ENCODE assay signal across 19 cellular contexts in genomic region chr17:67335245-67335835, GRCh38.
"Had no signal": no experiment of that assay in that cellular context is flagged by ENCODE, and none has a peak within 500 bp of the region (broad histone marks: within the 10 kb centered on the region; RNA-seq: fewer than 3 reads in every experiment).

No MANE protein-coding gene starts in this region.

- H3K4me1 ChIP-seq: gastrocnemius medialis, left lung, lower lobe of right lung, right atrium auricular region, suprapubic skin, thyroid gland, uterus had no signal

- ATAC-seq: left lung; lower lobe of right lung; natural killer cell; stimulated activated naive CD8-positive, alpha-beta T cell treated with anti-CD3 and anti-CD28 coated beads, Interleukin-15, Interleukin-2, amounts not matched to agents 100 U/mL and 50 U/mL, for 24 hours had no signal

- H3K27ac ChIP-seq: coronary artery, gastrocnemius medialis, left lung, lower lobe of right lung, ovary, right atrium auricular region, suprapubic skin, thyroid gland, upper lobe of left lung, uterus had no signal

- DNase-seq: effector CD4-positive, alpha-beta T cell; gastrocnemius medialis; glutamatergic neuron; immature natural killer cell; left lung; lower lobe of right lung; natural killer cell; ovary; small intestine; stimulated activated CD4-positive, alpha-beta T cell treated with anti-CD3 and anti-CD28 coated beads, Interleukin-12 subunit alpha, Interleukin-12 subunit beta, amount 100 ng/mL, for 4 hours; stimulated activated CD4-positive, alpha-beta T cell treated with anti-CD3 and anti-CD28 coated beads, Interleukin-2, amount 100 ng/mL, for 48 hours; stimulated activated naive CD8-positive, alpha-beta T cell treated with anti-CD3 and anti-CD28 coated beads, Interleukin-15, Interleukin-2, amounts not matched to agents 100 U/mL and 50 U/mL, for 24 hours; thyroid gland; upper lobe of left lung; uterus had no signal

- H3K9me3 ChIP-seq: gastrocnemius medialis, left lung, lower lobe of right lung, ovary, right atrium auricular region, suprapubic skin, thyroid gland, upper lobe of left lung, uterus had no signal

- H3K27me3 ChIP-seq: gastrocnemius medialis, left lung, ovary, right atrium auricular region, suprapubic skin, thyroid gland, upper lobe of left lung, uterus had no signal

- H3K4me3 ChIP-seq: coronary artery, gastrocnemius medialis, left lung, lower lobe of right lung, ovary, right atrium auricular region, suprapubic skin, thyroid gland, upper lobe of left lung, uterus had no signal

- H3K36me3 ChIP-seq: ovary, suprapubic skin, uterus had no signal

- FAIRE-seq: keratinocyte, small intestine had no signal
